In the genomic region with DNA sequence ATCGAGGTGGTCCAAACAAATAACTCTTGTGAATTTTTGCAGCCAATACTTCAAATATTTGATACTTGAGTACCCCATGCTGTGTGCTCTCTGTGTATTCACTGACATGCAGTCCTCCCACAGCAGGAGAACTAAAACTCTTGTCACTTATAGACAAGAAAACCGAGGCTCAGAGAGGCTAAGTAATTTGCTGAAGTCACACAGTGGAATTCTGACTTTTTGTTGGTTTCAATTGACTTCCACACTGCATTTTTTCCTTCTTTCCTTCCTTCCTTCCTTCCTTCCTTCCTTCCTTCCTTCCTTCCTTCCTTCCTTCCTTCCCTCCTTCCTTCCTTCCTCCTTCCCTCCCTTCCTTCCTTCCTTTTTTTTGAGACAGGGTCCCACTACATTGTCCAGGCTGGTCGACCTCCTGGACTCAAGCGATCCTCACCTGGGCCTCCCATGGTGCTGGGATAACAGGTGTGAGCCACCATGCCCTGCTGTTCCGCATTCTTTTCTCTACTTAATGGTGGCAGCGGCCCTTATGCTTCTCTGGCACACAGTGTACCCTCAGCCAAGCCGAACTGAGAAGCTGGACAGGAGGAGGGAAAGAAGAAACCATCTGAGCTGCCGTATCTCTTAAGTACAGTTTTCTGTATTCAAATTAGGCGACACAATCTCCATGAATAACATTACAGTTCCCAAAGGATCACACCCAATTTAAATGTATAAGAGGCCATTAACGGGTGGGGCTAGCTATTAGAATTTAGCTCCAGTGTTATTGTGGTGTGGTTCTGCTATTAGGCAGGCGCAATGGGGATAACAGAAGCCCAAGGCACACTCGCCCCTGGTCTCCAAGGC, we compare ENCODE assay signal across 16 cellular contexts.
"Had no signal": no experiment of that assay in that cellular context is flagged by ENCODE, and none has a peak within 500 bp of the region (broad histone marks: within the 10 kb centered on the region; RNA-seq: fewer than 3 reads in every experiment).

No MANE protein-coding gene starts in this region.

- DNase-seq: activated CD4-positive, alpha-beta memory T cell treated with anti-CD3 and anti-CD28 coated beads, Interleukin-2, amount 10 ng/mL, durations not matched to agents 7 days and 5 days; activated CD4-positive, alpha-beta T cell treated with anti-CD3 and anti-CD28 coated beads for 48 hours; activated CD8-positive, alpha-beta memory T cell treated with anti-CD3 and anti-CD28 coated beads, Interleukin-2, amount 10 ng/mL, durations not matched to agents 7 days and 5 days; activated naive CD4-positive, alpha-beta T cell; activated naive CD8-positive, alpha-beta T cell treated with anti-CD3 and anti-CD28 coated beads, Interleukin-2, amount 10 ng/mL, durations not matched to agents 7 days and 5 days; body of pancreas; effector memory CD8-positive, alpha-beta T cell; esophagus squamous epithelium; immature natural killer cell; kidney glomerular epithelial cell; left ventricle myocardium inferior; mammary epithelial cell; psoas muscle; right cardiac atrium had no signal

- H3K9me3 Mint-ChIP-seq: activated CD4-positive, alpha-beta memory T cell treated with anti-CD3 and anti-CD28 coated beads, Interleukin-2, amount 10 ng/mL, durations not matched to agents 7 days and 5 days; activated naive CD8-positive, alpha-beta T cell treated with anti-CD3 and anti-CD28 coated beads, Interleukin-2, amount 10 ng/mL, durations not matched to agents 7 days and 5 days; activated T-helper 17 cell treated with anti-CD3 and anti-CD28 coated beads, Interleukin-2, amount 50 U/mL, for 72 hours; effector memory CD8-positive, alpha-beta T cell; immature natural killer cell had no signal

- H3K27me3 Mint-ChIP-seq: activated CD8-positive, alpha-beta memory T cell treated with anti-CD3 and anti-CD28 coated beads, Interleukin-2, amount 10 ng/mL, durations not matched to agents 7 days and 5 days; activated naive CD8-positive, alpha-beta T cell treated with anti-CD3 and anti-CD28 coated beads, Interleukin-2, amount 10 ng/mL, durations not matched to agents 7 days and 5 days had no signal

- H3K27me3 ChIP-seq: body of pancreas, esophagus squamous epithelium had no signal

- H3K27ac Mint-ChIP-seq: activated CD4-positive, alpha-beta memory T cell treated with anti-CD3 and anti-CD28 coated beads, Interleukin-2, amount 10 ng/mL, durations not matched to agents 7 days and 5 days; activated CD8-positive, alpha-beta memory T cell treated with anti-CD3 and anti-CD28 coated beads, Interleukin-2, amount 10 ng/mL, durations not matched to agents 7 days and 5 days; activated naive CD8-positive, alpha-beta T cell treated with anti-CD3 and anti-CD28 coated beads, Interleukin-2, amount 10 ng/mL, durations not matched to agents 7 days and 5 days; activated T-helper 17 cell treated with anti-CD3 and anti-CD28 coated beads, Interleukin-2, amount 50 U/mL, for 72 hours; effector memory CD8-positive, alpha-beta T cell; immature natural killer cell had no signal

- H3K4me1 ChIP-seq: body of pancreas, esophagus squamous epithelium, left ventricle myocardium inferior, psoas muscle had no signal

- H3K36me3 Mint-ChIP-seq: activated CD8-positive, alpha-beta memory T cell treated with anti-CD3 and anti-CD28 coated beads, Interleukin-2, amount 10 ng/mL, durations not matched to agents 7 days and 5 days; activated naive CD8-positive, alpha-beta T cell treated with anti-CD3 and anti-CD28 coated beads, Interleukin-2, amount 10 ng/mL, durations not matched to agents 7 days and 5 days; immature natural killer cell had no signal

- H3K9me3 ChIP-seq: body of pancreas, esophagus squamous epithelium, left ventricle myocardium inferior, psoas muscle had no signal

- ATAC-seq: activated CD8-positive, alpha-beta memory T cell treated with anti-CD3 and anti-CD28 coated beads, Interleukin-2, amount 10 ng/mL, durations not matched to agents 7 days and 5 days; activated T-helper 17 cell treated with anti-CD3 and anti-CD28 coated beads, Interleukin-2, amount 50 U/mL, for 72 hours; body of pancreas; effector memory CD8-positive, alpha-beta T cell; psoas muscle had no signal

- H3K36me3 ChIP-seq: esophagus squamous epithelium, left ventricle myocardium inferior had no signal

- H3K4me3 Mint-ChIP-seq: activated CD4-positive, alpha-beta memory T cell treated with anti-CD3 and anti-CD28 coated beads, Interleukin-2, amount 10 ng/mL, durations not matched to agents 7 days and 5 days; activated CD8-positive, alpha-beta memory T cell treated with anti-CD3 and anti-CD28 coated beads, Interleukin-2, amount 10 ng/mL, durations not matched to agents 7 days and 5 days; activated naive CD8-positive, alpha-beta T cell treated with anti-CD3 and anti-CD28 coated beads, Interleukin-2, amount 10 ng/mL, durations not matched to agents 7 days and 5 days; activated T-helper 17 cell treated with anti-CD3 and anti-CD28 coated beads, Interleukin-2, amount 50 U/mL, for 72 hours; effector memory CD8-positive, alpha-beta T cell; immature natural killer cell; neural crest cell had no signal

- H3K27ac ChIP-seq: body of pancreas, esophagus squamous epithelium, left ventricle myocardium inferior, psoas muscle had no signal

- H3K4me3 ChIP-seq: body of pancreas, esophagus squamous epithelium, left ventricle myocardium inferior, psoas muscle had no signal

- H3K4me1 Mint-ChIP-seq: activated CD4-positive, alpha-beta memory T cell treated with anti-CD3 and anti-CD28 coated beads, Interleukin-2, amount 10 ng/mL, durations not matched to agents 7 days and 5 days; activated CD8-positive, alpha-beta memory T cell treated with anti-CD3 and anti-CD28 coated beads, Interleukin-2, amount 10 ng/mL, durations not matched to agents 7 days and 5 days; activated naive CD8-positive, alpha-beta T cell treated with anti-CD3 and anti-CD28 coated beads, Interleukin-2, amount 10 ng/mL, durations not matched to agents 7 days and 5 days; activated T-helper 17 cell treated with anti-CD3 and anti-CD28 coated beads, Interleukin-2, amount 50 U/mL, for 72 hours; immature natural killer cell had no signal
